ENCODE assay signal across 9 cellular contexts in genomic region chr3:66037330-66037985, GRCh38. TPM values are rescaled to one million over a fixed set of nuclear protein-coding genes. Genes with fewer than 3 reads are reported as not detected.
A peak's percentile ranks its signal among the peaks of the same experiment; 100 is the strongest.
DNase-seq lines count a peak whose midpoint lies in the region; ATAC-seq, FAIRE-seq and TF ChIP-seq lines count a peak whose summit lies in the region.
"Had no signal": no experiment of that assay in that cellular context is flagged by ENCODE, and none has a peak within 500 bp of the region (broad histone marks: within the 10 kb centered on the region; RNA-seq: fewer than 3 reads in every experiment).

No MANE protein-coding gene starts in this region.

- no peaks in the 10 kb centered on the region for H4K20me1 ChIP-seq in keratinocyte (ENCODE audit: control insufficient read depth, extremely low read depth, insufficient read depth, low read length)

- H3K4me2 ChIP-seq in keratinocyte (ENCODE audit: control insufficient read depth, extremely low read depth, insufficient read depth, low read depth, low read length) = peak overlapping the region; percentile 81

- FAIRE-seq in keratinocyte (lab: Jason Lieb, UNC) = peak; percentile 79

- no peak for ATAC-seq in stimulated activated effector memory CD8-positive, alpha-beta T cell treated with anti-CD3 and anti-CD28 coated beads, Interleukin-12 subunit alpha, Interleukin-12 subunit beta, amount 100 ng/mL, for 72 hours
- ATAC-seq in GM18870 (IDR thresholded peaks at IDR 0.05; ENCODE audit: unreplicated experiment) (no peak), GM21423 (IDR thresholded peaks at IDR 0.05; ENCODE audit: unreplicated experiment) (no peak)
- no peak for ATAC-seq in activated naive CD4-positive, alpha-beta T cell treated with anti-CD3 and anti-CD28 coated beads, Interleukin-2, amount 50 U/mL, for 72 hours

- no peaks in the 10 kb centered on the region for H3K9me3 Mint-ChIP-seq in stimulated activated effector memory CD8-positive, alpha-beta T cell treated with anti-CD3 and anti-CD28 coated beads, Interleukin-12 subunit alpha, Interleukin-12 subunit beta, amount 100 ng/mL, for 72 hours
- H3K9me3 Mint-ChIP-seq in activated naive CD4-positive, alpha-beta T cell treated with anti-CD3 and anti-CD28 coated beads, Interleukin-2, amount 50 U/mL, for 72 hours = peaks cover 5 to 6% of the 10 kb centered on the region in 2 donors

- peaks cover 20% of the 10 kb centered on the region for H3K4me1 Mint-ChIP-seq in stimulated activated effector memory CD8-positive, alpha-beta T cell treated with anti-CD3 and anti-CD28 coated beads, Interleukin-12 subunit alpha, Interleukin-12 subunit beta, amount 100 ng/mL, for 72 hours

- dilution Hi-C loops in keratinocyte (cut with MboI; ENCODE audit: extremely low pct_ligation_motif_present, low sequenced_read_pairs) = no loop called here

- no peak overlapping the region for H3K27ac Mint-ChIP-seq in stimulated activated effector memory CD8-positive, alpha-beta T cell treated with anti-CD3 and anti-CD28 coated beads, Interleukin-12 subunit alpha, Interleukin-12 subunit beta, amount 100 ng/mL, for 72 hours
- H3K27ac Mint-ChIP-seq in activated naive CD4-positive, alpha-beta T cell treated with anti-CD3 and anti-CD28 coated beads, Interleukin-2, amount 50 U/mL, for 72 hours = no peak overlapping the region
- H3K27ac Mint-ChIP-seq: activated B cell treated with CpG ODN at 0.5 μM for 24 hours had no signal

- H3K36me3 Mint-ChIP-seq in stimulated activated effector memory CD8-positive, alpha-beta T cell treated with anti-CD3 and anti-CD28 coated beads, Interleukin-12 subunit alpha, Interleukin-12 subunit beta, amount 100 ng/mL, for 72 hours = no peaks in the 10 kb centered on the region
- peaks cover 6 to 8% of the 10 kb centered on the region in 2 donors for H3K36me3 Mint-ChIP-seq in activated naive CD4-positive, alpha-beta T cell treated with anti-CD3 and anti-CD28 coated beads, Interleukin-2, amount 50 U/mL, for 72 hours

- H3K9ac ChIP-seq in keratinocyte (ENCODE audit: control insufficient read depth, extremely low read depth, insufficient read depth, low read length) = peak overlapping the region; percentile 81

- TF ChIP-seq CTCF in LNCaP clone FGC (IDR thresholded peaks at IDR 0.05; ENCODE audit: control insufficient read depth, extremely low read depth, insufficient read depth) (peak; percentile 70), keratinocyte (optimal IDR thresholded peaks at IDR 0.05 in 1 of 3, IDR thresholded peaks at IDR 0.05 in 1 of 3, conservative IDR thresholded peaks at IDR 0.05 in 1 of 3; ENCODE audit: extremely low read depth in 1 of 3, insufficient read depth in 2 of 3, low read length in 3 of 3) (peak; percentile 34 to 66 (median 37))

- H3K4me3 ChIP-seq in LNCaP clone FGC (ENCODE audit: low read depth, low read length) (peak overlapping the region; percentile 94), keratinocyte (ENCODE audit: control insufficient read depth in 2 of 3, extremely low read depth in 1 of 3, insufficient read depth in 2 of 3, low read depth in 1 of 3, low read length in 3 of 3) (peak overlapping the region; percentile 68 to 91 (median 90))

- no peaks in the 10 kb centered on the region for H3K9me3 ChIP-seq in keratinocyte (ENCODE audit: control insufficient read depth, low read depth, low read length)

- DNase-seq in DMS114 treated with DMSO at 0.1 percent for 48 hours (lab: John Stamatoyannopoulos, UW; ENCODE audit: unreplicated experiment) (peak; percentile 8), LNCaP clone FGC (ENCODE audit: low read depth) (peak; percentile 25), T47D (ENCODE audit: low read depth in 1 of 2, low spot score in 1 of 2) (peak; percentile 51 to 55), keratinocyte (ENCODE audit: low read depth, low spot score) (no peak)
- no peak for DNase-seq in stimulated activated effector memory CD8-positive, alpha-beta T cell treated with anti-CD3 and anti-CD28 coated beads, Interleukin-12 subunit alpha, Interleukin-12 subunit beta, amount 100 ng/mL, for 72 hours (ENCODE audit: low spot score in 2 of 2)
- DNase-seq in activated naive CD4-positive, alpha-beta T cell treated with anti-CD3 and anti-CD28 coated beads, Interleukin-2, amount 50 U/mL, for 72 hours (ENCODE audit: low spot score in 2 of 2) = no peak
- DNase-seq: activated B cell treated with CpG ODN at 0.5 μM for 24 hours had no signal

- peaks cover 33% of the 10 kb centered on the region for H3K79me2 ChIP-seq in keratinocyte (ENCODE audit: control insufficient read depth, insufficient read depth, low read length)

- peaks cover 16% of the 10 kb centered on the region for H3K4me1 ChIP-seq in keratinocyte (ENCODE audit: control insufficient read depth, extremely low read depth, insufficient read depth, low read length)

- H3K27ac ChIP-seq in keratinocyte (ENCODE audit: control insufficient read depth, insufficient read depth, low read length) = peak overlapping the region; percentile 79

- no peaks in the 10 kb centered on the region for H3K9me1 ChIP-seq in keratinocyte (ENCODE audit: control insufficient read depth, extremely low read depth, insufficient read depth, low read length)

- peak overlapping the region; percentile 93 for H2AFZ ChIP-seq in keratinocyte (ENCODE audit: control insufficient read depth, low read length)

- H3K4me3 Mint-ChIP-seq in stimulated activated effector memory CD8-positive, alpha-beta T cell treated with anti-CD3 and anti-CD28 coated beads, Interleukin-12 subunit alpha, Interleukin-12 subunit beta, amount 100 ng/mL, for 72 hours = peak overlapping the region; percentile 77

- H3K27me3 ChIP-seq in keratinocyte (ENCODE audit: control insufficient read depth, extremely low read depth, insufficient read depth, low read length) = no peaks in the 10 kb centered on the region

- H3K36me3 ChIP-seq in keratinocyte (ENCODE audit: control insufficient read depth in 2 of 2, extremely low read depth in 1 of 2, insufficient read depth in 2 of 2, low read length in 2 of 2) = no peaks in the 10 kb centered on the region

- in situ Hi-C loops in T47D (cut with HindIII; ENCODE audit: low pct_unique_long_range_greater_than_20kb, low sequenced_read_pairs) = no loop called here

RNA-seq across cellular contexts. Expression of gene MAGI1, which starts 1.3 kb away (rescaled TPM):
- polyA plus RNA-seq in keratinocyte = 8.0 to 11.2 TPM (median 10.9 TPM) in 3 replicates
- polyA plus RNA-seq in keratinocyte (2011; ENCODE audit: low read depth) = 4.3 TPM
- 8.1 and 13.1 TPM in 2 replicates for polyA plus RNA-seq in keratinocyte (2011; cell fraction: cytosol; rRNA removed)
- 23.1 and 23.6 TPM in 2 replicates for polyA plus RNA-seq in keratinocyte (2011; cell fraction: nucleus; rRNA removed)
- polyA plus RNA-seq in keratinocyte (2012; ENCODE audit: low replicate concordance) = 4.1 and 10.0 TPM in 2 replicates
- polyA minus RNA-seq in keratinocyte = 16.3 to 30.6 TPM (median 20.1 TPM) in 3 replicates
- 11.1 TPM for polyA minus RNA-seq in keratinocyte (2011; cell fraction: cytosol; rRNA and poly(A)+ RNA removed)
- 23.2 and 46.6 TPM in 2 replicates for polyA minus RNA-seq in keratinocyte (2011; cell fraction: nucleus; rRNA and poly(A)+ RNA removed)
- under 1 TPM in 1 of 2 donors, not detected in 1; 0.39 TPM for total RNA-seq in activated naive CD4-positive, alpha-beta T cell treated with anti-CD3 and anti-CD28 coated beads, Interleukin-2, amount 50 U/mL, for 72 hours
- total RNA-seq: activated B cell treated with CpG ODN at 0.5 μM for 24 hours had no signal

Comparison
In these comparisons a context has a peak if more than half of its experiments do, and no peak if none do; other contexts are left out.
1. DNase-seq: peak in DMS114 treated with DMSO at 0.1 percent for 48 hours (single experiment), LNCaP clone FGC (single experiment) and T47D (2 of 2); none in keratinocyte (single experiment), stimulated activated effector memory CD8-positive, alpha-beta T cell treated with anti-CD3 and anti-CD28 coated beads, Interleukin-12 subunit alpha, Interleukin-12 subunit beta, amount 100 ng/mL, for 72 hours (0 of 2) and activated naive CD4-positive, alpha-beta T cell treated with anti-CD3 and anti-CD28 coated beads, Interleukin-2, amount 50 U/mL, for 72 hours (0 of 2).